In the genomic region with DNA sequence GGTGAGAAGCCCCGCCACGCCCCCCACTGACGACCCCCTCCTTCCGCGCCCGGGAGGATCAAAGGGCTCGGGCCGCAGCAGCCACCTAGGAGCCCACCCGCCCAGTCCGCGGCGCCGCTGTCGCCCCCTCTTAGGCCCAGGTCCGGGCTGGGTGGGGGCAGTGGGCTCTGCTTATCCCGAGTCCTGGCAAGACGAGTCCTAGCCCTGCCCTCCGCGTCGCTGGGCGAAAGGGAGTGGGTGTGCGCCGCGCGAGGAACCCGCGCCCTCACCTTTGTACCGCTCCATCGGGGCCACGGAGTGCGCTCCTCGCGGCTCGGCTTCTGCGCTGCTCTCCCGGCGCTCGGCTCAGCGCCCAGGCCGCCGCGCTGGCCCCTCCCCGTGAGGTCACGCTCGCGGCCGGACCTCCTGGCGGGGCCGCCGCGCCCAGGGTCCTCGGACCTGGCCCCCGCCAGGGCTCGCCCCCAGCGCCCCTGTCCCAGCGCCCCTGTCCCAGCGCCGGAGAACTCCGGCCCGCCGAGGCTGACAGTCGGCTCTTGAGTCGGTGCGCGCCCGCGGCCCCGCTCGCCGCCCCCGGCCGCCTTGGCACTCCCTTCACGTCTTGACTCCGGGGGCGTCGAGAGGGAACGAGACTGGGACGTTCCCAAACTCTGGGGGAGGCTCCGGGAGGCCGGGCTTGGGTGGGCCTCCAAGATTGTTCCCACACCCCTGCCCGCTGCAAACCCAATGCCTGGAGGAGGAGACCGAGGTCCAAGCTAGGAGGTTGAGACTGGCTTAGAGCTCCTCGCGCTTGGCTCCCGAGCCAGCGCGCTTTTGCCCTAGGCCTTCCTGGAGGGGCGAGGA, we compare ENCODE assay signal across 9 cellular contexts. TPM values are rescaled to one million over a fixed set of nuclear protein-coding genes. Genes with fewer than 3 reads are reported as not detected.
DNase-seq lines count a peak whose midpoint lies in the region; ATAC-seq lines count a peak whose summit lies in the region.
"Had no signal": no experiment of that assay in that cellular context is flagged by ENCODE, and none has a peak within 500 bp of the region (broad histone marks: within the 10 kb centered on the region; RNA-seq: fewer than 3 reads in every experiment).

A gene with protein sequence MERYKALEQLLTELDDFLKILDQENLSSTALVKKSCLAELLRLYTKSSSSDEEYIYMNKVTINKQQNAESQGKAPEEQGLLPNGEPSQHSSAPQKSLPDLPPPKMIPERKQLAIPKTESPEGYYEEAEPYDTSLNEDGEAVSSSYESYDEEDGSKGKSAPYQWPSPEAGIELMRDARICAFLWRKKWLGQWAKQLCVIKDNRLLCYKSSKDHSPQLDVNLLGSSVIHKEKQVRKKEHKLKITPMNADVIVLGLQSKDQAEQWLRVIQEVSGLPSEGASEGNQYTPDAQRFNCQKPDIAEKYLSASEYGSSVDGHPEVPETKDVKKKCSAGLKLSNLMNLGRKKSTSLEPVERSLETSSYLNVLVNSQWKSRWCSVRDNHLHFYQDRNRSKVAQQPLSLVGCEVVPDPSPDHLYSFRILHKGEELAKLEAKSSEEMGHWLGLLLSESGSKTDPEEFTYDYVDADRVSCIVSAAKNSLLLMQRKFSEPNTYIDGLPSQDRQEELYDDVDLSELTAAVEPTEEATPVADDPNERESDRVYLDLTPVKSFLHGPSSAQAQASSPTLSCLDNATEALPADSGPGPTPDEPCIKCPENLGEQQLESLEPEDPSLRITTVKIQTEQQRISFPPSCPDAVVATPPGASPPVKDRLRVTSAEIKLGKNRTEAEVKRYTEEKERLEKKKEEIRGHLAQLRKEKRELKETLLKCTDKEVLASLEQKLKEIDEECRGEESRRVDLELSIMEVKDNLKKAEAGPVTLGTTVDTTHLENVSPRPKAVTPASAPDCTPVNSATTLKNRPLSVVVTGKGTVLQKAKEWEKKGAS (minus strand): TSS at position 332 of the 840 bp plus-strand sequence. CDS start 47 bp downstream, at position 285.

- intact Hi-C loops in sciatic nerve (cut with DNase I) = loop anchor here (10.0 kb wide), 2 partner anchors 60 to 100 kb away; no protein-coding TSS in a partner anchor

- peak; percentile 4 for DNase-seq in NCI-H2196 (lab: John Stamatoyannopoulos, UW; ENCODE audit: unreplicated experiment)
- DNase-seq in NCI-H2196 treated with DMSO at 0.1 percent for 48 hours (lab: John Stamatoyannopoulos, UW; ENCODE audit: unreplicated experiment) = no peak
- DNase-seq in activated CD8-positive, alpha-beta T cell treated with anti-CD3 and anti-CD28 coated beads, Interleukin-2, amount 10 ng/mL, durations not matched to agents 7 days and 5 days = no peak
- DNase-seq in hepatic stellate cell (ENCODE audit: low spot score) = peak; percentile 60
- DNase-seq in sciatic nerve (ENCODE audit: low spot score) = no peak
- DNase-seq in NCI-H187 (lab: John Stamatoyannopoulos, UW) = no peak
- DNase-seq: CD4-positive, CD25-positive, alpha-beta regulatory T cell had no signal

- H3K36me3 Mint-ChIP-seq in activated CD8-positive, alpha-beta T cell treated with anti-CD3 and anti-CD28 coated beads, Interleukin-2, amount 10 ng/mL, durations not matched to agents 7 days and 5 days (ENCODE audit: low read depth) = no peaks in the 10 kb centered on the region

- ATAC-seq in activated CD8-positive, alpha-beta T cell treated with anti-CD3 and anti-CD28 coated beads, Interleukin-2, amount 10 ng/mL, durations not matched to agents 7 days and 5 days = peak; percentile 80
- ATAC-seq in sciatic nerve (peak; percentile 69), GM19467 (IDR thresholded peaks at IDR 0.05; ENCODE audit: unreplicated experiment) (no peak), GM18858 (IDR thresholded peaks at IDR 0.05; ENCODE audit: unreplicated experiment) (no peak)

- CTCF ChIA-PET in activated CD8-positive, alpha-beta T cell treated with anti-CD3 and anti-CD28 coated beads, Interleukin-2, amount 10 ng/mL, durations not matched to agents 7 days and 5 days (lab: Charles Lee) = interaction anchor here (1.2 to 1.9 kb wide), 3 partner anchors 17 to 101 kb away, joined by 3 to 21 read pairs (median 10); no protein-coding TSS in a partner anchor

- H3K4me3 Mint-ChIP-seq in activated CD8-positive, alpha-beta T cell treated with anti-CD3 and anti-CD28 coated beads, Interleukin-2, amount 10 ng/mL, durations not matched to agents 7 days and 5 days = peak within 1 kb of the TSS; percentile 55

- no peaks in the 10 kb centered on the region for H3K9me3 Mint-ChIP-seq in activated CD8-positive, alpha-beta T cell treated with anti-CD3 and anti-CD28 coated beads, Interleukin-2, amount 10 ng/mL, durations not matched to agents 7 days and 5 days (ENCODE audit: insufficient read depth)

- H3K27ac Mint-ChIP-seq in activated CD8-positive, alpha-beta T cell treated with anti-CD3 and anti-CD28 coated beads, Interleukin-2, amount 10 ng/mL, durations not matched to agents 7 days and 5 days = no peak within 1 kb of the TSS
- H3K27ac Mint-ChIP-seq: CD4-positive, CD25-positive, alpha-beta regulatory T cell had no signal

- H3K4me1 Mint-ChIP-seq in activated CD8-positive, alpha-beta T cell treated with anti-CD3 and anti-CD28 coated beads, Interleukin-2, amount 10 ng/mL, durations not matched to agents 7 days and 5 days (ENCODE audit: low read depth) = peaks cover 8% of the 10 kb centered on the region

- peaks cover 51% of the 10 kb centered on the region for H3K27me3 Mint-ChIP-seq in activated CD8-positive, alpha-beta T cell treated with anti-CD3 and anti-CD28 coated beads, Interleukin-2, amount 10 ng/mL, durations not matched to agents 7 days and 5 days (ENCODE audit: low read depth)

- POLR2A ChIA-PET in activated CD8-positive, alpha-beta T cell treated with anti-CD3 and anti-CD28 coated beads, Interleukin-2, amount 10 ng/mL, durations not matched to agents 7 days and 5 days (lab: Charles Lee) = no interaction called here

RNA-seq across cellular contexts. Expression of the gene that starts here (rescaled TPM):
- 1 to 10 TPM; 4.0 to 4.8 TPM for total RNA-seq in activated CD8-positive, alpha-beta T cell treated with anti-CD3 and anti-CD28 coated beads, Interleukin-2, amount 10 ng/mL, durations not matched to agents 7 days and 5 days
- 144 TPM for total RNA-seq in sciatic nerve

Comparison
In these comparisons a context has a peak if more than half of its experiments do, and no peak if none do; other contexts are left out.
1. RNA of the gene that starts here (total RNA-seq): 144 TPM in sciatic nerve (single experiment); 4.0 to 4.8 TPM in activated CD8-positive, alpha-beta T cell treated with anti-CD3 and anti-CD28 coated beads, Interleukin-2, amount 10 ng/mL, durations not matched to agents 7 days and 5 days; every median in the first group is over 10 times any median in the second.
2. DNase-seq: peak in NCI-H2196 (single experiment) and hepatic stellate cell (single experiment); none in NCI-H2196 treated with DMSO at 0.1 percent for 48 hours (single experiment), activated CD8-positive, alpha-beta T cell treated with anti-CD3 and anti-CD28 coated beads, Interleukin-2, amount 10 ng/mL, durations not matched to agents 7 days and 5 days (single experiment), sciatic nerve (single experiment) and NCI-H187 (0 of 2).
3. ATAC-seq: peak in activated CD8-positive, alpha-beta T cell treated with anti-CD3 and anti-CD28 coated beads, Interleukin-2, amount 10 ng/mL, durations not matched to agents 7 days and 5 days (single experiment) and sciatic nerve (single experiment); none in GM19467 (single experiment) and GM18858 (single experiment).